Comparison of ENCODE assay signal across 2 cellular contexts in the genomic region with DNA sequence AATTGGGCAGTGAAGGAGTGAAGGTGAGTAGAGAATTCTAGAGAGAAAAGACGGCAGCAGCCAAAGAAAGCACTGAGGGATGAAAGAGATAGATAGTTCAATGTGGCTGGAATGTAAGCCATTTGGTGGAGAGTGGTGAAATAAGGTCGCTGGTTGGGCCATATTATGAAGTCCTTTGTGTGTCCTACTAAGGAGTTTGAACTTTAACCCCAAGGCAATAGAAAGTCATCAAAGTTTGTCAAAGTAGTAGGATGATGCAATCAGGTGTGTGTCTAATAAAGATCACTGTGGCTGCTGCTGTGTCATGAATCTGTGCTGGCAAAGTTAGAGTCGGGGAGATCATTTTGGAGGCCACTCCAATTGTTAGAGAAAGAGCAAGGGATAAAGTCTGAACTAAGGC.
A peak's percentile ranks its signal among the peaks of the same experiment; 100 is the strongest.
TF ChIP-seq lines count a peak whose summit lies in the region.

No MANE protein-coding gene starts in this region.

TF ChIP-seq in IMR-90, 13 proteins besides CTCF, POLR2A, EP300 and RAD21:
- TF ChIP-seq RCOR1 (IDR thresholded peaks at IDR 0.05; ENCODE audit: insufficient replicate concordance, low read length) = no peak
- no peak for TF ChIP-seq FOS (IDR thresholded peaks at IDR 0.05; ENCODE audit: low read depth, low read length)
- peak; percentile 84 for TF ChIP-seq CEBPB (IDR thresholded peaks at IDR 0.05; ENCODE audit: low read depth, low read length)

TF ChIP-seq in liver, 16 proteins besides CTCF, POLR2A, EP300 and RAD21:
- TF ChIP-seq FOXA2 (IDR thresholded peaks at IDR 0.05) = peak; percentile 36
- TF ChIP-seq NR2F2 (IDR thresholded peaks at IDR 0.05) = peak; percentile 61
- peak; percentile 62 for TF ChIP-seq MAX (IDR thresholded peaks at IDR 0.05)
- no peak for TF ChIP-seq TAF1 (conservative IDR thresholded peaks at IDR 0.05)
- peak in 1 of 2 donors; percentile 59 for TF ChIP-seq GABPA (IDR thresholded peaks at IDR 0.05 in 1 of 2, conservative IDR thresholded peaks at IDR 0.05 in 1 of 2)
- TF ChIP-seq ZBTB33 (IDR thresholded peaks at IDR 0.05) = peak; percentile 69
- TF ChIP-seq YY1 (IDR thresholded peaks at IDR 0.05) = peak; percentile 75
- TF ChIP-seq JUND (IDR thresholded peaks at IDR 0.05) = peak; percentile 80 to 90
- TF ChIP-seq HNF4G (IDR thresholded peaks at IDR 0.05) = peak; percentile 84
- TF ChIP-seq RXRA (IDR thresholded peaks at IDR 0.05) = peak; percentile 96
- TF ChIP-seq, protein P1, sequence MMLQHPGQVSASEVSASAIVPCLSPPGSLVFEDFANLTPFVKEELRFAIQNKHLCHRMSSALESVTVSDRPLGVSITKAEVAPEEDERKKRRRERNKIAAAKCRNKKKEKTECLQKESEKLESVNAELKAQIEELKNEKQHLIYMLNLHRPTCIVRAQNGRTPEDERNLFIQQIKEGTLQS (IDR thresholded peaks at IDR 0.05) = peak; percentile 96
- TF ChIP-seq FOXA1 (IDR thresholded peaks at IDR 0.05) = no peak
- no peak for TF ChIP-seq EGR1 (IDR thresholded peaks at IDR 0.05; ENCODE audit: low read depth in 2 of 2)
- TF ChIP-seq SP1 (IDR thresholded peaks at IDR 0.05) = peak; percentile 95
- TF ChIP-seq, protein P2, sequence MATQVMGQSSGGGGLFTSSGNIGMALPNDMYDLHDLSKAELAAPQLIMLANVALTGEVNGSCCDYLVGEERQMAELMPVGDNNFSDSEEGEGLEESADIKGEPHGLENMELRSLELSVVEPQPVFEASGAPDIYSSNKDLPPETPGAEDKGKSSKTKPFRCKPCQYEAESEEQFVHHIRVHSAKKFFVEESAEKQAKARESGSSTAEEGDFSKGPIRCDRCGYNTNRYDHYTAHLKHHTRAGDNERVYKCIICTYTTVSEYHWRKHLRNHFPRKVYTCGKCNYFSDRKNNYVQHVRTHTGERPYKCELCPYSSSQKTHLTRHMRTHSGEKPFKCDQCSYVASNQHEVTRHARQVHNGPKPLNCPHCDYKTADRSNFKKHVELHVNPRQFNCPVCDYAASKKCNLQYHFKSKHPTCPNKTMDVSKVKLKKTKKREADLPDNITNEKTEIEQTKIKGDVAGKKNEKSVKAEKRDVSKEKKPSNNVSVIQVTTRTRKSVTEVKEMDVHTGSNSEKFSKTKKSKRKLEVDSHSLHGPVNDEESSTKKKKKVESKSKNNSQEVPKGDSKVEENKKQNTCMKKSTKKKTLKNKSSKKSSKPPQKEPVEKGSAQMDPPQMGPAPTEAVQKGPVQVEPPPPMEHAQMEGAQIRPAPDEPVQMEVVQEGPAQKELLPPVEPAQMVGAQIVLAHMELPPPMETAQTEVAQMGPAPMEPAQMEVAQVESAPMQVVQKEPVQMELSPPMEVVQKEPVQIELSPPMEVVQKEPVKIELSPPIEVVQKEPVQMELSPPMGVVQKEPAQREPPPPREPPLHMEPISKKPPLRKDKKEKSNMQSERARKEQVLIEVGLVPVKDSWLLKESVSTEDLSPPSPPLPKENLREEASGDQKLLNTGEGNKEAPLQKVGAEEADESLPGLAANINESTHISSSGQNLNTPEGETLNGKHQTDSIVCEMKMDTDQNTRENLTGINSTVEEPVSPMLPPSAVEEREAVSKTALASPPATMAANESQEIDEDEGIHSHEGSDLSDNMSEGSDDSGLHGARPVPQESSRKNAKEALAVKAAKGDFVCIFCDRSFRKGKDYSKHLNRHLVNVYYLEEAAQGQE (IDR thresholded peaks at IDR 0.05) = no peak
- peak; percentile 95 to 96 for TF ChIP-seq HNF4A (conservative IDR thresholded peaks at IDR 0.05)
